17 cellular contexts compared by ENCODE assay signal in the genomic region with DNA sequence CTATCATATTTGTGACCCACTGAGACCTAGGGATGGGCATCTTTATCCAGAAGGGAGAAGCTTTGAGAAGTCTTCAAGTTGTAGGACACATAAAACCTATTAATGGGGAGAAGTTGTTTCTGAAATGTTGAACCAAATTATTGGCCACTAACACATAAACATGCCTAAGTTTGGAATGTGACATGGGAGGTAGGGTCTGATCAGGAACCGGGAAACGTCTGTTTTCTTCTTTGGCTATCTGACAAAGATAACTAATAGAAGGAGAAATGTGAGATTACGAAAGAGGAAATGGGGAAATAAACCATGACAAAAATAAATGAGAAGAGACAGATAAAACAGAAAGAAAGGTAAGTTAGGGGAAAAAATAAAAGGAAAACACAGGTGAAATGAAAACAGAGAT.
"Had no signal": no experiment of that assay in that cellular context is flagged by ENCODE, and none has a peak within 500 bp of the region (broad histone marks: within the 10 kb centered on the region; RNA-seq: fewer than 3 reads in every experiment).

No MANE protein-coding gene starts in this region.

- ATAC-seq: activated CD8-positive, alpha-beta memory T cell treated with anti-CD3 and anti-CD28 coated beads, Interleukin-2, amount 10 ng/mL, durations not matched to agents 7 days and 5 days; activated naive CD8-positive, alpha-beta T cell treated with anti-CD3 and anti-CD28 coated beads, Interleukin-2, amount 50 U/mL, for 24 hours; activated T-helper 17 cell treated with anti-CD3 and anti-CD28 coated beads, Interleukin-2, amount 50 U/mL, for 72 hours; left cardiac atrium; natural killer cell; pancreas; stimulated activated naive CD8-positive, alpha-beta T cell treated with anti-CD3 and anti-CD28 coated beads, Interleukin-15, Interleukin-2, amounts not matched to agents 100 U/mL and 50 U/mL, for 24 hours had no signal

- H3K36me3 ChIP-seq: cardiac muscle cell, pancreas, tibial artery had no signal

- H3K4me3 ChIP-seq: cardiac muscle cell, pancreas, tibial artery had no signal

- H3K27ac ChIP-seq: cardiac muscle cell, pancreas, tibial artery had no signal

- H3K4me1 ChIP-seq: pancreas, tibial artery had no signal

- H3K27me3 ChIP-seq: cardiac muscle cell, pancreas, tibial artery had no signal

- DNase-seq: activated CD4-positive, alpha-beta memory T cell treated with anti-CD3 and anti-CD28 coated beads, Interleukin-2, amount 10 ng/mL, durations not matched to agents 7 days and 5 days; activated CD4-positive, alpha-beta T cell treated with anti-CD3 and anti-CD28 coated beads for 48 hours; activated CD4-positive, CD25-positive, alpha-beta regulatory T cell; activated CD8-positive, alpha-beta memory T cell treated with anti-CD3 and anti-CD28 coated beads, Interleukin-2, amount 10 ng/mL, durations not matched to agents 7 days and 5 days; activated naive CD4-positive, alpha-beta T cell treated with anti-CD3 and anti-CD28 coated beads for 36 hours; activated naive CD8-positive, alpha-beta T cell treated with anti-CD3 and anti-CD28 coated beads, Interleukin-2, amount 50 U/mL, for 24 hours; aorta; endodermal cell; left cardiac atrium; natural killer cell; pancreas; stimulated activated CD4-positive, alpha-beta T cell treated with anti-CD3 and anti-CD28 coated beads, Interleukin-2, amount 100 ng/mL, for 24 hours; stimulated activated naive CD8-positive, alpha-beta T cell treated with anti-CD3 and anti-CD28 coated beads, Interleukin-15, Interleukin-2, amounts not matched to agents 100 U/mL and 50 U/mL, for 24 hours; substantia nigra; tibial artery had no signal

- H3K9me3 ChIP-seq: pancreas, tibial artery had no signal
